ENCODE assay signal across 26 cellular contexts in the genomic region with DNA sequence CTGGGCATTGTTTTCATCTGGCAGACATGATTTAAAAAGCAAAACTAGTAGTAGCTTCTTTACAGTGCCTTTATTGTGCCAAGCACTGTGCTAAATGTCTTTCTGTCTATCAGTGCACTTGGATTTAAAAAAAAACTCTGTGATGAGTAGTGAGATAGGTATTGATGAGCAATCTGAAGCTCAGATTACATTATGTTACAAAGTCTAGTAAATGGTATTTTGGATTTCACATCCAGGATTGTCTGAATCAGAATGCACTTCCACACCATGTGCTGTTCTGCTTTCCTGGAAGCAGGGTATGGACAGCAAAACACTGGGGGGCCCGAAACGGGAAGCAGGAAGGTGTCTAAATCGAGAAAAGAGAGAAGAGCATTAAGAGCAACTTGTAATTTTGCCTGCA.
DNase-seq lines count a peak whose midpoint lies in the region; ATAC-seq, FAIRE-seq and TF ChIP-seq lines count a peak whose summit lies in the region.
"Had no signal": no experiment of that assay in that cellular context is flagged by ENCODE, and none has a peak within 500 bp of the region (broad histone marks: within the 10 kb centered on the region; RNA-seq: fewer than 3 reads in every experiment).

No MANE protein-coding gene starts in this region.

- BruUV-seq in Calu3 (replicated peaks; lab: Mats Ljungman, UMichigan), result no TSS peak
- BruUV-seq in A673 (replicated peaks; lab: Mats Ljungman, UMichigan), result no TSS peak

- H3K4me3 ChIP-seq in astrocyte (ENCODE audit: insufficient read depth, low read depth, low read length) (no peak overlapping the region), A673 (ENCODE audit: low read depth, low read length, poor library complexity, severe bottlenecking) (no peak overlapping the region)
- H3K4me3 ChIP-seq: ascending aorta, HAP-1, testis had no signal

- no peaks in the 10 kb centered on the region for H3K27me3 ChIP-seq in astrocyte (ENCODE audit: insufficient read depth, low read length)
- H3K27me3 ChIP-seq in A673 (replicated peaks; ENCODE audit: insufficient read depth, low read depth, low read length, poor library complexity), result no peaks in the 10 kb centered on the region
- H3K27me3 ChIP-seq: ascending aorta, testis had no signal

- no peak for DNase-seq in Calu3
- DNase-seq in M059J (ENCODE audit: low read depth), result peak; percentile 65
- peak; percentile 76 for DNase-seq in astrocyte (ENCODE audit: low read depth)
- DNase-seq in hepatic stellate cell (ENCODE audit: low spot score), result peak; percentile 5
- DNase-seq in activated T-cell treated with anti-CD3 and anti-CD28 coated beads, Interleukin-2, amount 50 U/mL, for 48 hours, result no peak
- no peak for DNase-seq in amniotic stem cell (lab: John Stamatoyannopoulos, UW)
- DNase-seq in A673 (ENCODE audit: low spot score), result no peak
- DNase-seq: activated B cell treated with CpG ODN at 0.5 μM for 24 hours; activated CD8-positive, alpha-beta memory T cell treated with anti-CD3 and anti-CD28 coated beads for 24 hours; hippocampal formation; left cardiac atrium; NCI-H1092 treated with DMSO at 0.1 percent for 48 hours; NCI-H2171; NCI-H748 treated with DMSO at 0.1 percent for 48 hours; RPMI8226; stimulated activated CD4-positive, alpha-beta T cell treated with anti-CD3 and anti-CD28 coated beads, Interleukin-4, amount 100 ng/mL, for 24 hours; stimulated activated CD8-positive, alpha-beta memory T cell treated with anti-CD3 and anti-CD28 coated beads, Interleukin-4, amount 100 ng/mL, for 48 hours; T-helper 1 cell; testis had no signal

- H3K36me3 Mint-ChIP-seq in Calu3 (ENCODE audit: insufficient read depth, unreplicated experiment) (no peaks in the 10 kb centered on the region), astrocyte (ENCODE audit: low read depth, unreplicated experiment) (peaks cover 2% of the 10 kb centered on the region)
- H3K36me3 Mint-ChIP-seq: IgD-negative memory B cell had no signal

- H3K4me1 ChIP-seq in astrocyte (ENCODE audit: insufficient read depth, low read length) (peaks cover 4% of the 10 kb centered on the region), A673 (ENCODE audit: insufficient read depth, low read length, poor library complexity, severe bottlenecking) (no peaks in the 10 kb centered on the region)
- H3K4me1 ChIP-seq: ascending aorta, HAP-1, testis had no signal

- H3K9me3 ChIP-seq in astrocyte (ENCODE audit: insufficient read depth, low read depth, low read length), result no peaks in the 10 kb centered on the region
- H3K9me3 ChIP-seq in A673 (ENCODE audit: low read depth, low read length, poor library complexity, severe bottlenecking), result no peaks in the 10 kb centered on the region
- H3K9me3 ChIP-seq: ascending aorta, HAP-1, testis had no signal

- H3K4me1 Mint-ChIP-seq in Calu3 (ENCODE audit: low read depth, unreplicated experiment) (peaks cover 10% of the 10 kb centered on the region), astrocyte (ENCODE audit: low read depth, unreplicated experiment) (peaks cover 5% of the 10 kb centered on the region)
- H3K4me1 Mint-ChIP-seq: activated B cell treated with CpG ODN at 0.5 μM for 24 hours, B cell, IgD-negative memory B cell had no signal

- TF ChIP-seq CTCF in Calu3 (IDR thresholded peaks at IDR 0.05; ENCODE audit: unreplicated experiment) (no peak), astrocyte (IDR thresholded peaks at IDR 0.05; ENCODE audit: insufficient read depth, low read depth, low read length) (no peak), A673 (conservative IDR thresholded peaks at IDR 0.05; ENCODE audit: low read depth, low read length) (no peak)

- POLR2A ChIA-PET in A673 (lab: Charles Lee; ENCODE audit: low non-redundant PET), result no interaction called here

- H3K36me3 ChIP-seq in astrocyte (ENCODE audit: insufficient read depth, low read length) (no peaks in the 10 kb centered on the region), A673 (ENCODE audit: insufficient read depth, low read length, poor library complexity, severe bottlenecking) (no peaks in the 10 kb centered on the region)
- H3K36me3 ChIP-seq: ascending aorta, HAP-1 had no signal

- CTCF ChIA-PET in Calu3 (lab: Charles Lee) (interaction anchor here (1.4 kb wide), 1 partner anchor 94 kb away, joined by 3 read pairs; no protein-coding TSS in a partner anchor), A673 (lab: Charles Lee) (no interaction called here)

- no peaks in the 10 kb centered on the region for H3K79me2 ChIP-seq in astrocyte (ENCODE audit: insufficient read depth, low read length)

- peak overlapping the region; percentile 38 for H3K9ac ChIP-seq in astrocyte (ENCODE audit: low read length)

- no peaks in the 10 kb centered on the region for H4K20me1 ChIP-seq in astrocyte (ENCODE audit: insufficient read depth, low read length)

- H3K27ac Mint-ChIP-seq in Calu3 (ENCODE audit: unreplicated experiment) (peak overlapping the region; percentile 27), astrocyte (ENCODE audit: unreplicated experiment) (no peak overlapping the region)
- H3K27ac Mint-ChIP-seq: activated B cell treated with CpG ODN at 0.5 μM for 24 hours; B cell; dendritic cell treated with granulocyte-macrophage colony-stimulating factor and Interleukin-4, amounts not matched to agents 40 ng/mL and 50 ng/mL, for 4 days; IgD-negative memory B cell had no signal

- no peak for ATAC-seq in HG03135 (IDR thresholded peaks at IDR 0.05; ENCODE audit: unreplicated experiment)
- ATAC-seq: left cardiac atrium had no signal

- H3K27ac ChIP-seq in astrocyte (ENCODE audit: low read depth, low read length) (peak overlapping the region; percentile 42), A673 (ENCODE audit: low read depth, low read length, poor library complexity, severe bottlenecking) (no peak overlapping the region)
- H3K27ac ChIP-seq: ascending aorta, testis had no signal

- H2AFZ ChIP-seq in astrocyte (ENCODE audit: low read depth, low read length), result no peak overlapping the region

- intact Hi-C loops in Calu3 (cut with micrococcal nuclease; ENCODE audit: unreplicated experiment), result no loop called here
- intact Hi-C loops in A673 (cut with micrococcal nuclease; ENCODE audit: unreplicated experiment), result no loop called here

- H3K4me3 Mint-ChIP-seq in Calu3 (ENCODE audit: low read depth, unreplicated experiment) (no peak overlapping the region), astrocyte (ENCODE audit: unreplicated experiment) (no peak overlapping the region)
- H3K4me3 Mint-ChIP-seq: activated B cell treated with CpG ODN at 0.5 μM for 24 hours; B cell; dendritic cell treated with granulocyte-macrophage colony-stimulating factor and Interleukin-4, amounts not matched to agents 40 ng/mL and 50 ng/mL, for 4 days; IgD-negative memory B cell had no signal

- H3K4me2 ChIP-seq in astrocyte (ENCODE audit: low read length), result peak overlapping the region; percentile 36

- peaks cover 5% of the 10 kb centered on the region for H3K9me3 Mint-ChIP-seq in Calu3 (ENCODE audit: low read depth, unreplicated experiment)
- H3K9me3 Mint-ChIP-seq in astrocyte (ENCODE audit: unreplicated experiment), result peaks cover 2% of the 10 kb centered on the region
- H3K9me3 Mint-ChIP-seq: activated B cell treated with CpG ODN at 0.5 μM for 24 hours had no signal

- H3K27me3 Mint-ChIP-seq in Calu3 (ENCODE audit: unreplicated experiment) (no peaks in the 10 kb centered on the region), astrocyte (ENCODE audit: low read depth, unreplicated experiment) (no peaks in the 10 kb centered on the region)
- H3K27me3 Mint-ChIP-seq: activated B cell treated with CpG ODN at 0.5 μM for 24 hours; B cell; dendritic cell treated with granulocyte-macrophage colony-stimulating factor and Interleukin-4, amounts not matched to agents 40 ng/mL and 50 ng/mL, for 4 days; IgD-negative memory B cell had no signal

- no peak for FAIRE-seq in astrocyte (lab: Jason Lieb, UNC)
- FAIRE-seq: D721Med had no signal

Comparison
In these comparisons a context has a peak if more than half of its experiments do, and no peak if none do; other contexts are left out.
1. DNase-seq: peak in M059J (single experiment), astrocyte (single experiment) and hepatic stellate cell (single experiment); none in Calu3 (single experiment), activated T-cell treated with anti-CD3 and anti-CD28 coated beads, Interleukin-2, amount 50 U/mL, for 48 hours (0 of 2), amniotic stem cell (single experiment) and A673 (single experiment).